Comparison of ENCODE assay signal across 1 cellular context in genomic region chr4:94410678-94411206, GRCh38.
TF ChIP-seq lines count a peak whose summit lies in the region.

No MANE protein-coding gene starts in this region.

TF ChIP-seq in K562, 482 proteins besides CTCF, POLR2A, EP300 and RAD21 (continued from another document):
- no peak for TF ChIP-seq ZNF197 (CRISPR knock-in tag; IDR thresholded peaks at IDR 0.05; ENCODE audit: low read depth)
- TF ChIP-seq MYNN (IDR thresholded peaks at IDR 0.05) = no peak
- no peak for TF ChIP-seq MYNN (CRISPR knock-in tag; IDR thresholded peaks at IDR 0.05)
- TF ChIP-seq ZC3H4 (CRISPR knock-in tag; IDR thresholded peaks at IDR 0.05; ENCODE audit: borderline replicate concordance) = no peak
